9 cellular contexts compared by ENCODE assay signal in genomic region chr6:31087494-31088089, GRCh38. TPM values are rescaled to one million over a fixed set of nuclear protein-coding genes. Genes with fewer than 3 reads are reported as not detected.
DNase-seq lines count a peak whose midpoint lies in the region; ATAC-seq and TF ChIP-seq lines count a peak whose summit lies in the region.
"Had no signal": no experiment of that assay in that cellular context is flagged by ENCODE, and none has a peak within 500 bp of the region (broad histone marks: within the 10 kb centered on the region; RNA-seq: fewer than 3 reads in every experiment).

No MANE protein-coding gene starts in this region.

- H3K4me3 ChIP-seq in HCT116 (replicated peaks in 1 of 2; ENCODE audit: low read depth in 1 of 2, low read length in 2 of 2) (no peak overlapping the region), cardiac fibroblast (replicated peaks in 1 of 2; ENCODE audit: low read depth in 2 of 2, low read length in 2 of 2) (no peak overlapping the region)

- intact Hi-C loops in HCT116 (cut with micrococcal nuclease): loop anchor here (2.0 to 10.0 kb wide), 5 partner anchors 105 to 409 kb away; partner anchors contain the start of genes FLOT1, IER3 and VARS2

- no peaks in the 10 kb centered on the region for H3K79me2 ChIP-seq in HCT116 (ENCODE audit: insufficient read depth, low read length)

- no peaks in the 10 kb centered on the region for H3K9me3 ChIP-seq in HCT116 (ENCODE audit: control insufficient read depth in 1 of 2, insufficient read depth in 1 of 2, low read depth in 1 of 2, low read length in 2 of 2)

- peak; percentile 80 for TF ChIP-seq RAD21 in HCT116 (IDR thresholded peaks at IDR 0.05; ENCODE audit: low read depth)

- no peak for TF ChIP-seq POLR2A in HCT116 (IDR thresholded peaks at IDR 0.05; ENCODE audit: borderline replicate concordance, extremely low read depth, insufficient read depth, insufficient read length)

- peaks cover 15 to 26% of the 10 kb centered on the region in 2 experiments for H3K4me1 ChIP-seq in HCT116 (ENCODE audit: control insufficient read depth in 1 of 2, insufficient read depth in 2 of 2, low read length in 2 of 2)

- POLR2A ChIA-PET in HCT116 (lab: Charles Lee): interaction anchor here (0.6 to 1.6 kb wide), 12 partner anchors 17 to 473 kb away, joined by 3 to 10 read pairs (median 4); partner anchors contain the start of genes IER3, PSORS1C1 and VARS2

- DNase-seq in COLO829 (ENCODE audit: low spot score) (peak; percentile 93), HCT116 (ENCODE audit: low read depth, low spot score) (peak; percentile 72), NCI-H345 (lab: John Stamatoyannopoulos, UW) (peak; percentile 89), cardiac fibroblast (ENCODE audit: low read depth in 2 of 2) (peak; percentile 89 to 92), kidney tubule cell (ENCODE audit: low spot score) (peak; percentile 91)
- DNase-seq in activated CD4-positive, CD25-positive, alpha-beta regulatory T cell treated with anti-CD3 and anti-CD28 coated beads, Interleukin-2, amount 50 U/mL, for 16 hours (ENCODE audit: low read depth, low spot score): peak; percentile 84
- DNase-seq in stimulated activated CD4-positive, alpha-beta T cell treated with anti-CD3 and anti-CD28 coated beads, Interleukin-2, amount 100 ng/mL, for 4 hours (ENCODE audit: low read depth): peak; percentile 87

- 0 out of 2 replicates have a peak overlapping the region, but pooled peaks have one; percentile 1 for H3K9ac ChIP-seq in HCT116 (ENCODE audit: low read length)

- H3K27ac ChIP-seq in HCT116 (ENCODE audit: low read depth, low read length): no peak overlapping the region

- BruUV-seq in HCT116 (replicated peaks; lab: Mats Ljungman, UMichigan): no TSS peak

- RAD21 ChIA-PET in HCT116 (lab: Charles Lee; ENCODE audit: low non-redundant PET in 1 of 2, low total read pairs in 2 of 2, uncharacterized antibody in 2 of 2, unreplicated experiment in 2 of 2): interaction anchor here (0.8 to 1.0 kb wide), 4 partner anchors 26 to 259 kb away, joined by 3 to 6 read pairs (median 3); partner anchors contain the start of gene PSORS1C1 (in 1 of the 2)

- H3K36me3 ChIP-seq in HCT116 (ENCODE audit: control insufficient read depth in 1 of 2, insufficient read depth in 2 of 2, low read length in 2 of 2): no peaks in the 10 kb centered on the region

- H3K9me2 ChIP-seq in HCT116 (ENCODE audit: insufficient read depth): no peaks in the 10 kb centered on the region

- no peaks in the 10 kb centered on the region for H3K27me3 ChIP-seq in HCT116 (ENCODE audit: insufficient read depth, low read length)

- TF ChIP-seq CTCF in HCT116 (IDR thresholded peaks at IDR 0.05 in 2 of 3, conservative IDR thresholded peaks at IDR 0.05 in 1 of 3; ENCODE audit: borderline replicate concordance in 1 of 3, insufficient read depth in 1 of 3, low read depth in 2 of 3, low read length in 2 of 3): peak; percentile 66 to 75 (median 71); a peak in 5 of 6 replicates
- TF ChIP-seq CTCF in cardiac fibroblast (IDR thresholded peaks at IDR 0.05; ENCODE audit: low read depth, low read length): peak; percentile 67

- peak overlapping the region; percentile 66 for H2AFZ ChIP-seq in HCT116 (ENCODE audit: low read depth, low read length, poor library complexity, severe bottlenecking)

- CTCF ChIA-PET in HCT116 (lab: Charles Lee): interaction anchor here (0.6 to 3.5 kb wide), 47 partner anchors 9 to 606 kb away, joined by 3 to 60 read pairs (median 5); partner anchors contain the start of genes GTF2H4, PSORS1C1 and VARS2

- peak overlapping the region; percentile 18 for H3K4me2 ChIP-seq in HCT116 (ENCODE audit: low read length)

- no peaks in the 10 kb centered on the region for H4K20me1 ChIP-seq in HCT116 (ENCODE audit: insufficient read depth)

- peak; percentile 88 for ATAC-seq in HCT116
- no peak for ATAC-seq in GM19395 (IDR thresholded peaks at IDR 0.05; ENCODE audit: unreplicated experiment)

TF ChIP-seq in HCT116, 20 proteins besides CTCF, POLR2A, EP300 and RAD21:
- TF ChIP-seq EZH2 (IDR thresholded peaks at IDR 0.05) (no peak), MAX (IDR thresholded peaks at IDR 0.05) (no peak), ELF1 (IDR thresholded peaks at IDR 0.05; ENCODE audit: borderline replicate concordance, low read depth) (no peak), CBX3 (IDR thresholded peaks at IDR 0.05; ENCODE audit: low read depth) (no peak), SP1 (IDR thresholded peaks at IDR 0.05; ENCODE audit: low read depth) (no peak), SRF (IDR thresholded peaks at IDR 0.05; ENCODE audit: low read depth) (no peak), CEBPB (IDR thresholded peaks at IDR 0.05; ENCODE audit: low read depth) (no peak), JUND (IDR thresholded peaks at IDR 0.05) (no peak), EZH2phosphoT487 (IDR thresholded peaks at IDR 0.05; ENCODE audit: borderline replicate concordance) (no peak), ZBTB33 (IDR thresholded peaks at IDR 0.05; ENCODE audit: extremely low read depth, insufficient replicate concordance, low read length) (no peak), ATF3 (IDR thresholded peaks at IDR 0.05) (no peak), SIN3A (IDR thresholded peaks at IDR 0.05; ENCODE audit: low read depth) (no peak)

RNA-seq across cellular contexts. Expression of gene C6orf15, which starts 24.8 kb away (rescaled TPM):
- not detected for total RNA-seq in HCT116 (2021; ENCODE audit: unreplicated experiment)
- not detected in 2 replicates for polyA plus RNA-seq in HCT116 (2012)
- total RNA-seq: activated CD8-positive, alpha-beta memory T cell treated with anti-CD3 and anti-CD28 coated beads for 36 hours had no signal

RNA-seq across cellular contexts. Expression of gene PSORS1C1, which starts 27.0 kb away (rescaled TPM):
- 9.8 TPM for total RNA-seq in HCT116 (2021; ENCODE audit: unreplicated experiment)
- polyA plus RNA-seq in HCT116 (2012): 18.2 and 18.9 TPM in 2 replicates
- total RNA-seq: activated CD8-positive, alpha-beta memory T cell treated with anti-CD3 and anti-CD28 coated beads for 36 hours had no signal

RNA-seq across cellular contexts. Expression of gene CDSN, which starts 32.7 kb away (rescaled TPM):
- 0.12 TPM for total RNA-seq in HCT116 (2021; ENCODE audit: unreplicated experiment)
- polyA plus RNA-seq in HCT116 (2012): 0.07 TPM in 1 of 2 replicates, not detected in the other
- total RNA-seq: activated CD8-positive, alpha-beta memory T cell treated with anti-CD3 and anti-CD28 coated beads for 36 hours had no signal

RNA-seq across cellular contexts. Expression of gene PSORS1C2, which starts 51.3 kb away (rescaled TPM):
- total RNA-seq in HCT116 (2021; ENCODE audit: unreplicated experiment): not detected
- 1.6 and 1.7 TPM in 2 replicates for polyA plus RNA-seq in HCT116 (2012)
- total RNA-seq: activated CD8-positive, alpha-beta memory T cell treated with anti-CD3 and anti-CD28 coated beads for 36 hours had no signal
